In the genomic region with DNA sequence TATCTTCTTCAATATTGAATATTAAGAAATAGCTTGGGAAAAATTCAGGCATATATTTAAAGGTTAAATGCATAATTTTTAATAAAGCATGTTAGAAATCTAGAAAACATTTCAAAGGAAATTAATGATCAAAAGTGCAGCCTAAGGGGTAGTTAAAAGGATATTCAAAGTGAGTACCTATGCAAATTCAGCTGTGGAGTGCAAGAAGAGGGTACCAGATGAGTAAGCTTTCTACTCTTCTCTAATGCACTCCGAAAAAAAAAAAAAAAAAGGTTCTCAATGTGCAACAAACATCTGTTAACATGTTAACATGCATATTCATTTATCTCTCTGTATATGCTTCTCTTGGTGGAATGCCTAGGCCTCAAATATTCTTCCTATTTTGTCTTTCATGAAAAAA, we compare ENCODE assay signal across 26 cellular contexts. TPM values are rescaled to one million over a fixed set of nuclear protein-coding genes. Genes with fewer than 3 reads are reported as not detected.
DNase-seq lines count a peak whose midpoint lies in the region; ATAC-seq and FAIRE-seq lines count a peak whose summit lies in the region.
"Had no signal": no experiment of that assay in that cellular context is flagged by ENCODE, and none has a peak within 500 bp of the region (broad histone marks: within the 10 kb centered on the region; RNA-seq: fewer than 3 reads in every experiment).

No MANE protein-coding gene starts in this region.

- peaks cover 9% of the 10 kb centered on the region for H3K4me1 Mint-ChIP-seq in activated naive CD8-positive, alpha-beta T cell (ENCODE audit: low read depth)
- H3K4me1 Mint-ChIP-seq in activated naive CD8-positive, alpha-beta T cell treated with anti-CD3 and anti-CD28 coated beads for 36 hours, result peaks cover 9% of the 10 kb centered on the region
- H3K4me1 Mint-ChIP-seq: mesothelial cell of epicardium had no signal

- no peak for FAIRE-seq in RCC 7860 (lab: Jason Lieb, UNC)
- FAIRE-seq: colon, H54 had no signal

- no peak for DNase-seq in activated naive CD8-positive, alpha-beta T cell treated with anti-CD3 and anti-CD28 coated beads for 36 hours
- DNase-seq in NCI-H2196 treated with DMSO at 0.1 percent for 48 hours (lab: John Stamatoyannopoulos, UW; ENCODE audit: unreplicated experiment) (no peak), DMS79 treated with DMSO at 0.1 percent for 48 hours (lab: John Stamatoyannopoulos, UW) (no peak), RCC 7860 (ENCODE audit: low spot score) (no peak)
- DNase-seq in stimulated activated naive CD8-positive, alpha-beta T cell treated with anti-CD3 and anti-CD28 coated beads, Interleukin-15, Interleukin-2, amounts not matched to agents 100 U/mL and 50 U/mL, for 24 hours, result no peak
- DNase-seq: activated CD4-positive, CD25-positive, alpha-beta regulatory T cell treated with anti-CD3 and anti-CD28 coated beads, Interleukin-2, amount 50 U/mL, for 72 hours; activated CD8-positive, alpha-beta T cell treated with anti-CD3 and anti-CD28 coated beads, Interleukin-2, amount 10 ng/mL, durations not matched to agents 7 days and 5 days; activated naive CD4-positive, alpha-beta T cell; effector memory CD4-positive, alpha-beta T cell; foreskin keratinocyte; left ventricle myocardium superior; naive thymus-derived CD4-positive, alpha-beta T cell; NCI-H146; NCI-H526 treated with DMSO at 0.1 percent for 48 hours; nucleus accumbens; SJCRH30; stimulated activated CD4-positive, alpha-beta T cell treated with anti-CD3 and anti-CD28 coated beads, Interleukin-1b, Interleukin-23, amount 100 ng/mL, for 48 hours; T-helper 1 cell had no signal

- ATAC-seq in GM21825 (IDR thresholded peaks at IDR 0.05; ENCODE audit: unreplicated experiment) (peak; percentile 60), HG03558 (IDR thresholded peaks at IDR 0.05; ENCODE audit: extremely low read depth, unreplicated experiment) (peak; percentile 52)
- no peak for ATAC-seq in stimulated activated naive CD8-positive, alpha-beta T cell treated with anti-CD3 and anti-CD28 coated beads, Interleukin-15, Interleukin-2, amounts not matched to agents 100 U/mL and 50 U/mL, for 24 hours
- ATAC-seq: activated CD8-positive, alpha-beta T cell treated with anti-CD3 and anti-CD28 coated beads, Interleukin-2, amount 10 ng/mL, durations not matched to agents 7 days and 5 days; foreskin keratinocyte; left ventricle myocardium superior; naive thymus-derived CD4-positive, alpha-beta T cell had no signal

- H3K36me3 Mint-ChIP-seq in activated naive CD8-positive, alpha-beta T cell, result peaks cover 3% of the 10 kb centered on the region
- H3K36me3 Mint-ChIP-seq in activated naive CD8-positive, alpha-beta T cell treated with anti-CD3 and anti-CD28 coated beads for 36 hours, result peaks cover 26% of the 10 kb centered on the region

- no peaks in the 10 kb centered on the region for H3K27me3 Mint-ChIP-seq in activated naive CD8-positive, alpha-beta T cell
- no peaks in the 10 kb centered on the region for H3K27me3 Mint-ChIP-seq in activated naive CD8-positive, alpha-beta T cell treated with anti-CD3 and anti-CD28 coated beads for 36 hours
- H3K27me3 Mint-ChIP-seq: B cell; naive thymus-derived CD4-positive, alpha-beta T cell; type B pancreatic cell had no signal

- H3K9me3 Mint-ChIP-seq in activated naive CD8-positive, alpha-beta T cell (ENCODE audit: low read depth), result no peaks in the 10 kb centered on the region
- no peaks in the 10 kb centered on the region for H3K9me3 Mint-ChIP-seq in activated naive CD8-positive, alpha-beta T cell treated with anti-CD3 and anti-CD28 coated beads for 36 hours
- H3K9me3 Mint-ChIP-seq: mesothelial cell of epicardium; naive thymus-derived CD4-positive, alpha-beta T cell; type B pancreatic cell had no signal

- H3K4me3 Mint-ChIP-seq in activated naive CD8-positive, alpha-beta T cell, result no peak overlapping the region
- no peak overlapping the region for H3K4me3 Mint-ChIP-seq in activated naive CD8-positive, alpha-beta T cell treated with anti-CD3 and anti-CD28 coated beads for 36 hours
- H3K4me3 Mint-ChIP-seq: activated CD8-positive, alpha-beta T cell treated with anti-CD3 and anti-CD28 coated beads, Interleukin-2, amount 10 ng/mL, durations not matched to agents 7 days and 5 days; B cell; mesothelial cell of epicardium; naive thymus-derived CD4-positive, alpha-beta T cell; type B pancreatic cell had no signal

- H3K27ac Mint-ChIP-seq in activated naive CD8-positive, alpha-beta T cell, result peak overlapping the region; percentile 8
- no peak overlapping the region for H3K27ac Mint-ChIP-seq in activated naive CD8-positive, alpha-beta T cell treated with anti-CD3 and anti-CD28 coated beads for 36 hours
- H3K27ac Mint-ChIP-seq: activated CD8-positive, alpha-beta T cell treated with anti-CD3 and anti-CD28 coated beads, Interleukin-2, amount 10 ng/mL, durations not matched to agents 7 days and 5 days; B cell; mesothelial cell of epicardium; type B pancreatic cell had no signal

RNA-seq across cellular contexts. Expression of a gene that starts 32.0 kb away (rescaled TPM):
- 10 to 100 TPM; 21.9 to 23.2 TPM for total RNA-seq in activated naive CD8-positive, alpha-beta T cell treated with anti-CD3 and anti-CD28 coated beads for 36 hours

RNA-seq across cellular contexts. Expression of a gene that starts 37.4 kb away (rescaled TPM):
- 10 to 100 TPM; 19.7 to 21.6 TPM for total RNA-seq in activated naive CD8-positive, alpha-beta T cell treated with anti-CD3 and anti-CD28 coated beads for 36 hours
